ENCODE assay signal across 20 cellular contexts in genomic region chr2:117942958-117943672, GRCh38.
DNase-seq lines count a peak whose midpoint lies in the region; ATAC-seq and TF ChIP-seq lines count a peak whose summit lies in the region.
"Had no signal": no experiment of that assay in that cellular context is flagged by ENCODE, and none has a peak within 500 bp of the region (broad histone marks: within the 10 kb centered on the region; RNA-seq: fewer than 3 reads in every experiment).

No MANE protein-coding gene starts in this region.

- no peak overlapping the region for H3K9ac ChIP-seq in adipocyte (ENCODE audit: low read length)

- H3K4me1 Mint-ChIP-seq in memory B cell: no peaks in the 10 kb centered on the region
- H3K4me1 Mint-ChIP-seq in activated CD8-positive, alpha-beta T cell treated with anti-CD3 and anti-CD28 coated beads, Interleukin-2, amount 10 ng/mL, durations not matched to agents 7 days and 5 days (ENCODE audit: low read depth): no peaks in the 10 kb centered on the region
- H3K4me1 Mint-ChIP-seq: CD14-positive monocyte had no signal

- H3K27ac ChIP-seq in AG04450 (ENCODE audit: low read depth, low read length): peak overlapping the region; percentile 39

- peaks cover 72% of the 10 kb centered on the region for H3K36me3 Mint-ChIP-seq in memory B cell
- peaks cover 51% of the 10 kb centered on the region for H3K36me3 Mint-ChIP-seq in activated CD8-positive, alpha-beta T cell treated with anti-CD3 and anti-CD28 coated beads, Interleukin-2, amount 10 ng/mL, durations not matched to agents 7 days and 5 days (ENCODE audit: low read depth)

- POLR2A ChIA-PET in AG04450 (lab: Yijun Ruan, JAX): interaction anchor here (0.6 to 1.8 kb wide), 4 partner anchors 37 to 112 kb away, joined by 3 to 4 read pairs (median 4); no protein-coding TSS in a partner anchor
- POLR2A ChIA-PET in activated CD8-positive, alpha-beta T cell treated with anti-CD3 and anti-CD28 coated beads, Interleukin-2, amount 10 ng/mL, durations not matched to agents 7 days and 5 days (lab: Charles Lee): no interaction called here

- no peaks in the 10 kb centered on the region for H3K27me3 ChIP-seq in AG04450 (ENCODE audit: control insufficient read depth, insufficient read depth, low read length)
- H3K27me3 ChIP-seq in adipocyte (replicated peaks; ENCODE audit: control insufficient read depth, insufficient read depth, low read length): no peaks in the 10 kb centered on the region

- no peak for ATAC-seq in memory B cell (ENCODE audit: low read depth)
- no peak for ATAC-seq in activated CD8-positive, alpha-beta T cell treated with anti-CD3 and anti-CD28 coated beads, Interleukin-2, amount 10 ng/mL, durations not matched to agents 7 days and 5 days
- ATAC-seq: activated naive CD4-positive, alpha-beta T cell treated with anti-CD3 and anti-CD28 coated beads, Interleukin-2, amount 50 U/mL, for 72 hours; GM12878; stimulated activated naive CD8-positive, alpha-beta T cell treated with anti-CD3 and anti-CD28 coated beads, Interleukin-15, Interleukin-2, amounts not matched to agents 100 U/mL and 50 U/mL, for 24 hours had no signal

- H3K9me3 ChIP-seq in AG04450 (ENCODE audit: control insufficient read depth, insufficient read depth, low read length) (no peaks in the 10 kb centered on the region), adipocyte (ENCODE audit: control insufficient read depth, low read length) (no peaks in the 10 kb centered on the region)

- DNase-seq in AG04450 (ENCODE audit: low read depth, low spot score) (peak; percentile 45), GM03348 (ENCODE audit: low spot score) (peak; percentile 49), adipocyte (ENCODE audit: low read depth) (peak; percentile 31), memory B cell (ENCODE audit: low spot score in 2 of 2) (no peak), cerebellar cortex (ENCODE audit: low spot score) (no peak), GF-D8 (lab: John Stamatoyannopoulos, UW) (no peak), glomerular visceral epithelial cell (ENCODE audit: extremely low spot score) (no peak)
- DNase-seq in activated CD8-positive, alpha-beta T cell treated with anti-CD3 and anti-CD28 coated beads, Interleukin-2, amount 10 ng/mL, durations not matched to agents 7 days and 5 days: no peak
- DNase-seq: Kasumi-1; NCI-H1092; NCI-H187 treated with DMSO at 0.1 percent for 48 hours; NCI-H2227 treated with DMSO at 0.1 percent for 48 hours; NCI-H774; small intestine; stimulated activated naive CD8-positive, alpha-beta T cell treated with anti-CD3 and anti-CD28 coated beads, Interleukin-15, Interleukin-2, amounts not matched to agents 100 U/mL and 50 U/mL, for 24 hours had no signal

- peaks cover 75% of the 10 kb centered on the region for H3K36me3 ChIP-seq in adipocyte (ENCODE audit: control insufficient read depth, insufficient read depth, low read length, severe bottlenecking)

- H3K27ac Mint-ChIP-seq in memory B cell: peak overlapping the region; percentile 48
- no peak overlapping the region for H3K27ac Mint-ChIP-seq in activated CD8-positive, alpha-beta T cell treated with anti-CD3 and anti-CD28 coated beads, Interleukin-2, amount 10 ng/mL, durations not matched to agents 7 days and 5 days
- H3K27ac Mint-ChIP-seq: activated T-helper 1 cell treated with anti-CD3 and anti-CD28 coated beads, Interleukin-12 subunit alpha, Interleukin-12 subunit beta, Interleukin-2, Interleukin-4 antibody, amounts not matched to agents 30 ng/mL and 10 ng/mL and 1 ng/mL, durations not matched to agents 14 hours and 24 hours and 36 hours had no signal

- H3K4me1 ChIP-seq in adipocyte (ENCODE audit: control insufficient read depth, insufficient read depth, low read length): peaks cover 48% of the 10 kb centered on the region

- CTCF ChIA-PET in AG04450 (lab: Charles Lee): interaction anchor here (1.1 to 4.8 kb wide), 3 partner anchors 60 to 129 kb away, joined by 3 to 40 read pairs (median 10); partner anchors contain the start of gene DDX18
- CTCF ChIA-PET in activated CD8-positive, alpha-beta T cell treated with anti-CD3 and anti-CD28 coated beads, Interleukin-2, amount 10 ng/mL, durations not matched to agents 7 days and 5 days (lab: Charles Lee): no interaction called here

- no peaks in the 10 kb centered on the region for H3K9me3 Mint-ChIP-seq in memory B cell
- no peaks in the 10 kb centered on the region for H3K9me3 Mint-ChIP-seq in activated CD8-positive, alpha-beta T cell treated with anti-CD3 and anti-CD28 coated beads, Interleukin-2, amount 10 ng/mL, durations not matched to agents 7 days and 5 days (ENCODE audit: insufficient read depth)
- H3K9me3 Mint-ChIP-seq: activated naive CD4-positive, alpha-beta T cell treated with anti-CD3 and anti-CD28 coated beads, Interleukin-2, amount 50 U/mL, for 72 hours; activated T-helper 1 cell treated with anti-CD3 and anti-CD28 coated beads, Interleukin-12 subunit alpha, Interleukin-12 subunit beta, Interleukin-2, Interleukin-4 antibody, amounts not matched to agents 30 ng/mL and 10 ng/mL and 1 ng/mL, durations not matched to agents 14 hours and 24 hours and 36 hours; CD14-positive monocyte had no signal

- H3K27me3 Mint-ChIP-seq in memory B cell: no peaks in the 10 kb centered on the region
- no peaks in the 10 kb centered on the region for H3K27me3 Mint-ChIP-seq in activated CD8-positive, alpha-beta T cell treated with anti-CD3 and anti-CD28 coated beads, Interleukin-2, amount 10 ng/mL, durations not matched to agents 7 days and 5 days (ENCODE audit: low read depth)

- TF ChIP-seq CTCF in AG04450 (IDR thresholded peaks at IDR 0.05; ENCODE audit: low read depth, low read length): no peak

- no peak overlapping the region for H3K4me3 Mint-ChIP-seq in memory B cell
- H3K4me3 Mint-ChIP-seq in activated CD8-positive, alpha-beta T cell treated with anti-CD3 and anti-CD28 coated beads, Interleukin-2, amount 10 ng/mL, durations not matched to agents 7 days and 5 days: no peak overlapping the region
- H3K4me3 Mint-ChIP-seq: activated T-helper 1 cell treated with anti-CD3 and anti-CD28 coated beads, Interleukin-12 subunit alpha, Interleukin-12 subunit beta, Interleukin-2, Interleukin-4 antibody, amounts not matched to agents 30 ng/mL and 10 ng/mL and 1 ng/mL, durations not matched to agents 14 hours and 24 hours and 36 hours; CD14-positive monocyte had no signal

- H3K4me3 ChIP-seq in AG04450 (ENCODE audit: low read depth, low read length): no peak overlapping the region
- H3K4me3 ChIP-seq in adipocyte (ENCODE audit: low read length): no peak overlapping the region
- H3K4me3 ChIP-seq: GM12878, lung had no signal

Comparison
In these comparisons a context has a peak if more than half of its experiments do, and no peak if none do; other contexts are left out.
1. DNase-seq: peak in AG04450 (single experiment), GM03348 (single experiment) and adipocyte (single experiment); none in memory B cell (0 of 2), activated CD8-positive, alpha-beta T cell treated with anti-CD3 and anti-CD28 coated beads, Interleukin-2, amount 10 ng/mL, durations not matched to agents 7 days and 5 days (single experiment), cerebellar cortex (single experiment), GF-D8 (single experiment) and glomerular visceral epithelial cell (single experiment).